In genomic region chr11:64843971-64844329, GRCh38 we compare ENCODE assay signal across 8 cellular contexts. TPM values are rescaled to one million over a fixed set of nuclear protein-coding genes. Genes with fewer than 3 reads are reported as not detected.
DNase-seq lines count a peak whose midpoint lies in the region; ATAC-seq and TF ChIP-seq lines count a peak whose summit lies in the region.

No MANE protein-coding gene starts in this region.

- peak overlapping the region in 1 of 2 experiments; percentile 15 for H2BK12ac ChIP-seq in mesenchymal stem cell (ENCODE audit: low read length in 2 of 2)

- H3K27ac ChIP-seq in A673 (ENCODE audit: low read depth, low read length, poor library complexity, severe bottlenecking) (peak overlapping the region; percentile 76), HUES64 (ENCODE audit: low read depth, low read length) (no peak overlapping the region), body of pancreas (peak overlapping the region; percentile 63 to 93 (median 87)), mesenchymal stem cell (ENCODE audit: low read length, poor library complexity, severe bottlenecking) (no peak overlapping the region)

- H2AFZ ChIP-seq in mesenchymal stem cell (ENCODE audit: low read depth, low read length), result peak overlapping the region; percentile 18

- peaks cover 3% of the 10 kb centered on the region for H3K79me1 ChIP-seq in mesenchymal stem cell (replicated peaks; ENCODE audit: low read length, poor library complexity, severe bottlenecking)

- no peaks in the 10 kb centered on the region for H3K36me3 ChIP-seq in A673 (ENCODE audit: insufficient read depth, low read length, poor library complexity, severe bottlenecking)
- peaks cover 11% of the 10 kb centered on the region; the same call in 1 of the 2 replicates for H3K36me3 ChIP-seq in HUES64 (ENCODE audit: insufficient read depth, low read length)
- H3K36me3 ChIP-seq in body of pancreas (replicated peaks in 1 of 2; ENCODE audit: insufficient read depth in 1 of 2, low read depth in 2 of 2), result peaks cover 0 to 6% of the 10 kb centered on the region in 2 donors
- peaks cover 0 to 16% of the 10 kb centered on the region in 2 experiments for H3K36me3 ChIP-seq in mesenchymal stem cell (ENCODE audit: control insufficient read depth in 1 of 2, insufficient read depth in 2 of 2, low read depth in 1 of 2, low read length in 2 of 2)

- peak; percentile 2 for ATAC-seq in body of pancreas

- H3K27me3 ChIP-seq in A673 (replicated peaks; ENCODE audit: insufficient read depth, low read depth, low read length, poor library complexity) (no peaks in the 10 kb centered on the region), HUES64 (ENCODE audit: insufficient read depth, low read length) (no peaks in the 10 kb centered on the region), body of pancreas (no peaks in the 10 kb centered on the region), mesenchymal stem cell (ENCODE audit: control insufficient read depth in 1 of 2, insufficient read depth in 1 of 2, low read length in 2 of 2) (no peaks in the 10 kb centered on the region)

- no peak for DNase-seq in A673 (ENCODE audit: low spot score)
- DNase-seq in body of pancreas, result peak in 2 of 4 donors; percentile 37 to 40
- DNase-seq in mesenchymal stem cell, result no peak
- no peak for DNase-seq in stimulated activated naive CD4-positive, alpha-beta T cell (lab: John Stamatoyannopoulos, UW)
- DNase-seq in NCI-H226, result no peak
- DNase-seq in NCI-H446 treated with DMSO at 0.1 percent for 48 hours (lab: John Stamatoyannopoulos, UW), result no peak
- no peak for DNase-seq in SKM-1 treated with dmso at 0.1 percent for 144 hours (lab: John Stamatoyannopoulos, UW; ENCODE audit: unreplicated experiment)

- H3K14ac ChIP-seq in mesenchymal stem cell (ENCODE audit: low read length in 2 of 2), result peak overlapping the region in 1 of 2 experiments; percentile 64

- H4K8ac ChIP-seq in mesenchymal stem cell (ENCODE audit: low read length), result no peak overlapping the region

- H2BK15ac ChIP-seq in mesenchymal stem cell (ENCODE audit: low read depth, poor library complexity, severe bottlenecking), result peak overlapping the region; percentile 23

- peak overlapping the region; percentile 67 for H3K4me3 ChIP-seq in A673 (ENCODE audit: low read depth, low read length, poor library complexity, severe bottlenecking)
- peak overlapping the region; percentile 87 for H3K4me3 ChIP-seq in HUES64 (ENCODE audit: low read length)
- H3K4me3 ChIP-seq in body of pancreas, result peak overlapping the region in 1 of 2 donors; percentile 38
- peak overlapping the region in 1 of 2 experiments; percentile 59 for H3K4me3 ChIP-seq in mesenchymal stem cell (ENCODE audit: insufficient read depth in 1 of 2, low read depth in 1 of 2, low read length in 2 of 2)

- no peak overlapping the region for H2BK5ac ChIP-seq in mesenchymal stem cell (ENCODE audit: low read depth, low read length, poor library complexity, severe bottlenecking)

- H3K4me1 ChIP-seq in A673 (ENCODE audit: insufficient read depth, low read length, poor library complexity, severe bottlenecking) (peaks cover 13% of the 10 kb centered on the region), HUES64 (ENCODE audit: insufficient read depth, low read length) (peaks cover 10% of the 10 kb centered on the region; the same call in 1 of the 2 replicates), body of pancreas (peaks cover 48% of the 10 kb centered on the region), mesenchymal stem cell (ENCODE audit: control insufficient read depth, insufficient read depth, low read depth, low read length) (peaks cover 43% of the 10 kb centered on the region)

- peak overlapping the region in 1 of 2 experiments; percentile 76 for H3K18ac ChIP-seq in mesenchymal stem cell (ENCODE audit: low read depth in 1 of 2, low read length in 2 of 2)

- H3K9ac ChIP-seq in HUES64 (ENCODE audit: low read depth, low read length), result no peak overlapping the region; the same call in 1 of the 2 replicates
- no peak overlapping the region for H3K9ac ChIP-seq in mesenchymal stem cell (ENCODE audit: low read length)

- H3K9me3 ChIP-seq in A673 (ENCODE audit: low read depth, low read length, poor library complexity, severe bottlenecking) (no peaks in the 10 kb centered on the region), HUES64 (ENCODE audit: insufficient read depth, low read depth, low read length) (no peaks in the 10 kb centered on the region), body of pancreas (no peaks in the 10 kb centered on the region), mesenchymal stem cell (ENCODE audit: control insufficient read depth, low read length) (no peaks in the 10 kb centered on the region)

- intact Hi-C loops in A673 (cut with micrococcal nuclease; ENCODE audit: unreplicated experiment), result loop anchor here (2.0 to 10.0 kb wide), 3 partner anchors 65 to 471 kb away; partner anchors contain the start of genes CDC42EP2 and SF1
- intact Hi-C loops in body of pancreas (cut with DNase I), result no loop called here

- no peak for TF ChIP-seq POLR2A in body of pancreas (IDR thresholded peaks at IDR 0.05)

- CTCF ChIA-PET in A673 (lab: Charles Lee), result interaction anchor here (0.5 to 1.1 kb wide), 3 partner anchors 8 to 83 kb away, joined by 3 read pairs; no protein-coding TSS in a partner anchor

- POLR2A ChIA-PET in A673 (lab: Charles Lee; ENCODE audit: low non-redundant PET), result no interaction called here

- no TSS peak for BruUV-seq in A673 (replicated peaks; lab: Mats Ljungman, UMichigan)

- TF ChIP-seq CTCF in A673 (conservative IDR thresholded peaks at IDR 0.05; ENCODE audit: low read depth, low read length), result no peak
- TF ChIP-seq CTCF in body of pancreas (IDR thresholded peaks at IDR 0.05), result no peak

- 26% methylated on average over 19 of the region's 19 CpGs for WGBS in HUES64
- WGBS in body of pancreas, 2 donors, result 0 to 11% methylated on average over 11 to 19 of the region's 19 CpGs
- 62% methylated on average over 12 of the region's 19 CpGs for WGBS in mesenchymal stem cell

- H2AK5ac ChIP-seq in mesenchymal stem cell (ENCODE audit: low read length, severe bottlenecking), result no peak overlapping the region

- H3K4ac ChIP-seq in mesenchymal stem cell (ENCODE audit: low read depth in 1 of 2, low read length in 2 of 2), result no peak overlapping the region

- H2BK120ac ChIP-seq in mesenchymal stem cell (ENCODE audit: low read depth, low read length), result no peak overlapping the region

- H3K4me2 ChIP-seq in mesenchymal stem cell (ENCODE audit: low read length, poor library complexity, severe bottlenecking), result peak overlapping the region; percentile 74

- no peak overlapping the region for H4K91ac ChIP-seq in mesenchymal stem cell (ENCODE audit: low read length)

- H3K23ac ChIP-seq in mesenchymal stem cell (ENCODE audit: low read length in 2 of 2), result no peak overlapping the region

RNA-seq across cellular contexts. Expression of gene CDC42BPG, which starts 0.5 kb away (rescaled TPM):
- total RNA-seq in A673 (2021) (4.6 and 6.6 TPM in 2 replicates), body of pancreas (10 to 100 TPM; 13.5 to 18.9 TPM)
- 4.0 TPM for polyA plus RNA-seq in HUES64 (2013, experiment 1 of 2)
- polyA plus RNA-seq in HUES64 (2013, experiment 2 of 2), result 4.4 TPM
- polyA plus RNA-seq in mesenchymal stem cell (2013, experiment 1 of 2), result 0.26 TPM
- 0.21 TPM for polyA plus RNA-seq in mesenchymal stem cell (2013, experiment 2 of 2)

RNA-seq across cellular contexts. Expression of gene MEN1, which starts 33.6 kb away (rescaled TPM):
- 45.7 and 49.2 TPM in 2 replicates for total RNA-seq in A673 (2021)
- 31.5 TPM for polyA plus RNA-seq in HUES64 (2013, experiment 1 of 2)
- polyA plus RNA-seq in HUES64 (2013, experiment 2 of 2), result 36.6 TPM
- total RNA-seq in body of pancreas, result 10 to 100 TPM; 18.8 to 18.9 TPM
- 30.3 TPM for polyA plus RNA-seq in mesenchymal stem cell (2013, experiment 1 of 2)
- 29.2 TPM for polyA plus RNA-seq in mesenchymal stem cell (2013, experiment 2 of 2)

RNA-seq across cellular contexts. Expression of gene EHD1, which starts 34.5 kb away (rescaled TPM):
- total RNA-seq in A673 (2021), result 53.3 and 63.1 TPM in 2 replicates
- polyA plus RNA-seq in HUES64 (2013, experiment 1 of 2), result 20.5 TPM
- 19.7 TPM for polyA plus RNA-seq in HUES64 (2013, experiment 2 of 2)
- total RNA-seq in body of pancreas, result 10 to 100 TPM; 18.7 to 45.2 TPM
- 57.6 TPM for polyA plus RNA-seq in mesenchymal stem cell (2013, experiment 1 of 2)
- polyA plus RNA-seq in mesenchymal stem cell (2013, experiment 2 of 2), result 57.2 TPM

RNA-seq across cellular contexts. Expression of gene MAP4K2, which starts 40.9 kb away (rescaled TPM):
- total RNA-seq in A673 (2021) (46.5 and 50.5 TPM in 2 replicates), body of pancreas (10 to 100 TPM; 10.4 to 18.1 TPM)
- polyA plus RNA-seq in HUES64 (2013, experiment 1 of 2), result 14.1 TPM
- 16.9 TPM for polyA plus RNA-seq in HUES64 (2013, experiment 2 of 2)
- polyA plus RNA-seq in mesenchymal stem cell (2013, experiment 1 of 2), result 12.3 TPM
- polyA plus RNA-seq in mesenchymal stem cell (2013, experiment 2 of 2), result 13.7 TPM

Comparison
In these comparisons a context has a peak if more than half of its experiments do, and no peak if none do; other contexts are left out.
1. H3K27ac ChIP-seq: peak in A673 (single experiment) and body of pancreas (4 of 4); none in HUES64 (single experiment) and mesenchymal stem cell (single experiment).